Comparison of ENCODE assay signal across 1 cellular context in genomic region chr19:18660939-18661338, GRCh38.
TF ChIP-seq lines count a peak whose summit lies in the region.

No MANE protein-coding gene starts in this region.

TF ChIP-seq in HCT116, 20 proteins besides CTCF, POLR2A, EP300 and RAD21 (continued from another document):
- TF ChIP-seq REST (IDR thresholded peaks at IDR 0.05; ENCODE audit: low read depth) (no peak), EZH2 (IDR thresholded peaks at IDR 0.05) (no peak), ZBTB33 (IDR thresholded peaks at IDR 0.05; ENCODE audit: extremely low read depth, insufficient replicate concordance, low read length) (no peak), ZNF274 (IDR thresholded peaks at IDR 0.05; ENCODE audit: low read depth, low read length) (no peak), FOSL1 (IDR thresholded peaks at IDR 0.05; ENCODE audit: low read depth) (no peak), ELF1 (IDR thresholded peaks at IDR 0.05; ENCODE audit: borderline replicate concordance, low read depth) (no peak), CEBPB (IDR thresholded peaks at IDR 0.05; ENCODE audit: low read depth) (no peak), TCF7L2 (IDR thresholded peaks at IDR 0.05; ENCODE audit: borderline replicate concordance, extremely low read depth, insufficient read depth, insufficient read length) (no peak), MAX (IDR thresholded peaks at IDR 0.05) (no peak)
